Comparison of ENCODE assay signal across 7 cellular contexts in the genomic region with DNA sequence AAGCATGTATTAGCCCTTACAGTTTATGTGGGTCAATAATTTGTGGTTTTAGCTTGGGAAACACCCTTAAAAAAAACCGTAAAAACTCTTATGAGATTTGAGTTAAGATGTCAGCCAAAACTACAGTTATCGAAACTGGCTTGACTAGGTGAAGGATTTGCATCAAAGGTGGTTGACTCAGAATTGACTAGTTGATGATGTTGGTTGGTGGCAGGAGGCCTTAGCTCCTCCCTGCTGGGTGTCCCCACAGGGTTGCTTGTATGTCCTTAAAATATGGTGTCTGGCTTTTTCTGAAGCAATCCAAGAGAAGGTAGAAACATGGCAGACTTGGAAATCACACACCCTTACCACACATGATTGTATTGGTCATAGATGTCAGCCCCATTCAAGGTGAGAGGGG.
"Had no signal": no experiment of that assay in that cellular context is flagged by ENCODE, and none has a peak within 500 bp of the region (broad histone marks: within the 10 kb centered on the region; RNA-seq: fewer than 3 reads in every experiment).

No MANE protein-coding gene starts in this region.

- FAIRE-seq: G401.6, GM12891, GM12892, GM18507, GM19239 had no signal

- DNase-seq: GDM1, GF-D8 had no signal
